ENCODE assay signal across 1 cellular context in the genomic region with DNA sequence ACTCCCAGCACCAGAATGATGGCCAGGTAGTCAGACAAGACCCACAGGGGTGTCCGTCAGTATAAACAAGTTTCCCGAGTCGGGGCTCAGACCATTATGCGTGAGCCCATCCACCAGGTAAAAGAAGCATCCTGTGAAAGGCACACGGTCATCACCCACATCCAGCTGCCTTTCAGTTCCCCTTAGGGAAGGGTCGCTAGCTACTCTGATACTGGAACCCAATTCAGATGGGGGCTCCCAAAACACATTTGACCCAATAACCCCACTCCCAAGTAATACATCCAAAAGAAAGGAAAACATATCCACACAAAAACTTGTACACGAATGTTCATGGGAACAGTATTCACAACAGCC.
TF ChIP-seq lines count a peak whose summit lies in the region.

No MANE protein-coding gene starts in this region.

TF ChIP-seq in endothelial cell of umbilical vein, 7 proteins besides CTCF, POLR2A, EP300 and RAD21 (continued from another document):
- TF ChIP-seq FOS (IDR thresholded peaks at IDR 0.05; ENCODE audit: borderline replicate concordance, insufficient read depth, low read length) (no peak), EZH2 (IDR thresholded peaks at IDR 0.05; ENCODE audit: borderline replicate concordance, low read depth, low read length, severe bottlenecking) (no peak), POLR2AphosphoS5 (IDR thresholded peaks at IDR 0.05; ENCODE audit: insufficient read depth, low read depth, low read length) (no peak)
